In the genomic region with DNA sequence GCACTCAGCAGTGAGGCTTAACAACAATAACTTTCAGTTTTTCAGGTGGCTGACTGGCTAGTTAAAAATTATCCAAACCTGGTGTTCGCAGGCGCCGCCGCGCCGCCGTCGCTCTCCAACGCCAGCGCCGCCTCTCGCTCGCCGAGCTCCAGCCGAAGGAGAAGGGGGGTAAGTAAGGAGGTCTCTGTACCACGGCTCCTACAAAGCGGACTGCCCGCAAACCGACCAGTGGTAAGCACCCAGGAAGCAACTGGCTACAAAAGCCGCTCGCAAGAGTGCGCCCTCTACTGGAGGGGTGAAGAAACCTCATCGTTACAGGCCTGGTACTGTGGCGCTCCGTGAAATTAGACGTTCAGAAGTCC, we compare ENCODE assay signal across 8 cellular contexts.
DNase-seq lines count a peak whose midpoint lies in the region; ATAC-seq and TF ChIP-seq lines count a peak whose summit lies in the region.
"Not testable (repeated sequence)": the region's sequence is repeated elsewhere in the genome, so short reads cannot be mapped to it uniquely, and the experiment has no call there.

No MANE protein-coding gene starts in this region.

- H3K4me3 ChIP-seq in RWPE2 (ENCODE audit: severe bottlenecking) (peak overlapping the region; percentile 35), right lobe of liver (peak overlapping the region in 2 of 3 donors; percentile 13 to 38)
- H3K4me3 ChIP-seq in endodermal cell (ENCODE audit: low read length); testis: not testable (repeated sequence)

- not testable (repeated sequence) for H3K4me1 Mint-ChIP-seq in activated T-helper 1 cell treated with anti-CD3 and anti-CD28 coated beads, Interleukin-12 subunit alpha, Interleukin-12 subunit beta, Interleukin-2, Interleukin-4 antibody, amounts not matched to agents 30 ng/mL and 10 ng/mL and 1 ng/mL, durations not matched to agents 14 hours and 24 hours and 36 hours (ENCODE audit: low read depth); endodermal cell

- peak overlapping the region; percentile 69 for H3K27ac ChIP-seq in C4-2B
- H3K27ac ChIP-seq in RWPE2 (ENCODE audit: poor library complexity, severe bottlenecking); endodermal cell (ENCODE audit: low read depth, low read length); right lobe of liver; testis: not testable (repeated sequence)

- intact Hi-C loops in activated T-helper 1 cell treated with anti-CD3 and anti-CD28 coated beads, Interleukin-12 subunit alpha, Interleukin-12 subunit beta, Interleukin-2, Interleukin-4 antibody, amounts not matched to agents 30 ng/mL and 10 ng/mL and 1 ng/mL, durations not matched to agents 14 hours and 24 hours and 36 hours (cut with micrococcal nuclease); right lobe of liver (cut with DNase I); testis (cut with DNase I; ENCODE audit: low total_unique reads): not testable (repeated sequence)

- H3K9me3 ChIP-seq in RWPE2 (ENCODE audit: severe bottlenecking); endodermal cell (ENCODE audit: control insufficient read depth, low read length); right lobe of liver; testis: not testable (repeated sequence)

- TF ChIP-seq CTCF in C4-2B (conservative IDR thresholded peaks at IDR 0.05) (peak; percentile 73), GM13977 (IDR thresholded peaks at IDR 0.05; ENCODE audit: extremely low read depth, insufficient read depth, missing control alignments) (peak; percentile 14), LNCAP (IDR thresholded peaks at IDR 0.05) (peak; percentile 54), RWPE2 (IDR thresholded peaks at IDR 0.05; ENCODE audit: poor library complexity, severe bottlenecking) (peak; percentile 48), endodermal cell (conservative IDR thresholded peaks at IDR 0.05) (peak; percentile 37), right lobe of liver (IDR thresholded peaks at IDR 0.05) (peak; percentile 13 to 31 (median 20))
- not testable (repeated sequence) for TF ChIP-seq CTCF in testis (IDR thresholded peaks at IDR 0.05)

- DNase-seq in GM13977 (ENCODE audit: low spot score); RWPE2 (ENCODE audit: low spot score); activated T-helper 1 cell treated with anti-CD3 and anti-CD28 coated beads, Interleukin-12 subunit alpha, Interleukin-12 subunit beta, Interleukin-2, Interleukin-4 antibody, amounts not matched to agents 30 ng/mL and 10 ng/mL and 1 ng/mL, durations not matched to agents 14 hours and 24 hours and 36 hours (ENCODE audit: low spot score); endodermal cell: not testable (repeated sequence)
- peak; percentile 23 to 63 (median 59) for DNase-seq in right lobe of liver
- DNase-seq in testis: peak; percentile 15

- in situ Hi-C loops in GM13977 (cut with MboI; ENCODE audit: low pct_unique_long_range_greater_than_20kb, low sequenced_read_pairs, unreplicated experiment): not testable (repeated sequence)

- H3K9me3 Mint-ChIP-seq in activated T-helper 1 cell treated with anti-CD3 and anti-CD28 coated beads, Interleukin-12 subunit alpha, Interleukin-12 subunit beta, Interleukin-2, Interleukin-4 antibody, amounts not matched to agents 30 ng/mL and 10 ng/mL and 1 ng/mL, durations not matched to agents 14 hours and 24 hours and 36 hours: peaks cover 18% of the 10 kb centered on the region
- peaks cover 40% of the 10 kb centered on the region for H3K9me3 Mint-ChIP-seq in endodermal cell

- not testable (repeated sequence) for H3K36me3 ChIP-seq in RWPE2 (ENCODE audit: low read depth); endodermal cell (ENCODE audit: control insufficient read depth, insufficient read depth, low read length); right lobe of liver; testis (ENCODE audit: low read depth, missing control alignments)

- H3K9ac ChIP-seq in endodermal cell (ENCODE audit: extremely low read depth, low read length, poor library complexity, severe bottlenecking): not testable (repeated sequence)

- not testable (repeated sequence) for H3K27ac Mint-ChIP-seq in activated T-helper 1 cell treated with anti-CD3 and anti-CD28 coated beads, Interleukin-12 subunit alpha, Interleukin-12 subunit beta, Interleukin-2, Interleukin-4 antibody, amounts not matched to agents 30 ng/mL and 10 ng/mL and 1 ng/mL, durations not matched to agents 14 hours and 24 hours and 36 hours; endodermal cell

- WGBS in endodermal cell (ENCODE audit: insufficient coverage in 1 of 2, insufficient read length in 1 of 2), 2 experiments: 87 to 96% methylated on average over 4 to 26 of the region's 26 CpGs
- WGBS in right lobe of liver (ENCODE audit: insufficient coverage, low coverage, low lambda C conversion rate, missing lambda C conversion rate): 48% methylated on average over 9 of the region's 26 CpGs
- 32 to 46% methylated on average over 16 to 26 of the region's 26 CpGs for WGBS in testis, 2 donors

- H3K4me3 Mint-ChIP-seq in activated T-helper 1 cell treated with anti-CD3 and anti-CD28 coated beads, Interleukin-12 subunit alpha, Interleukin-12 subunit beta, Interleukin-2, Interleukin-4 antibody, amounts not matched to agents 30 ng/mL and 10 ng/mL and 1 ng/mL, durations not matched to agents 14 hours and 24 hours and 36 hours: peak overlapping the region; percentile 47
- H3K4me3 Mint-ChIP-seq in endodermal cell: not testable (repeated sequence)

- not testable (repeated sequence) for H3K27me3 ChIP-seq in RWPE2 (ENCODE audit: insufficient read depth, poor library complexity, severe bottlenecking); endodermal cell (ENCODE audit: control insufficient read depth, insufficient read depth, low read length, poor library complexity, severe bottlenecking); right lobe of liver; testis

- H3K36me3 Mint-ChIP-seq in activated T-helper 1 cell treated with anti-CD3 and anti-CD28 coated beads, Interleukin-12 subunit alpha, Interleukin-12 subunit beta, Interleukin-2, Interleukin-4 antibody, amounts not matched to agents 30 ng/mL and 10 ng/mL and 1 ng/mL, durations not matched to agents 14 hours and 24 hours and 36 hours (ENCODE audit: low read depth); endodermal cell (ENCODE audit: low read depth): not testable (repeated sequence)

- not testable (repeated sequence) for ATAC-seq in RWPE2 (ENCODE audit: low read depth)
- ATAC-seq in right lobe of liver: peak; percentile 72 to 88 (median 79)

- not testable (repeated sequence) for H3K27me3 Mint-ChIP-seq in activated T-helper 1 cell treated with anti-CD3 and anti-CD28 coated beads, Interleukin-12 subunit alpha, Interleukin-12 subunit beta, Interleukin-2, Interleukin-4 antibody, amounts not matched to agents 30 ng/mL and 10 ng/mL and 1 ng/mL, durations not matched to agents 14 hours and 24 hours and 36 hours (ENCODE audit: insufficient read depth); endodermal cell (ENCODE audit: insufficient read depth)

- not testable (repeated sequence) for H3K4me1 ChIP-seq in RWPE2 (ENCODE audit: insufficient read depth, poor library complexity, severe bottlenecking); endodermal cell (ENCODE audit: control insufficient read depth, insufficient read depth, low read length); right lobe of liver; testis

- not testable (repeated sequence) for TF ChIP-seq POLR2A in right lobe of liver (IDR thresholded peaks at IDR 0.05); testis (IDR thresholded peaks at IDR 0.05)
